In genomic region chr1:8880068-8880676, GRCh38 we compare ENCODE assay signal across 8 cellular contexts. TPM values are rescaled to one million over a fixed set of nuclear protein-coding genes. Genes with fewer than 3 reads are reported as not detected.
DNase-seq lines count a peak whose midpoint lies in the region; ATAC-seq lines count a peak whose summit lies in the region.

No MANE protein-coding gene starts in this region.

- DNase-seq in activated T-cell treated with anti-CD3 and anti-CD28 coated beads, Interleukin-2, amount 50 U/mL, for 4 hours: no peak
- DNase-seq in activated T-cell treated with anti-CD3 and anti-CD28 coated beads, Interleukin-2, amount 50 U/mL, for 1 hour: no peak
- peak; percentile 82 to 91 for DNase-seq in NOMO-1 (lab: John Stamatoyannopoulos, UW; ENCODE audit: unreplicated experiment in 2 of 2)
- DNase-seq in activated naive CD8-positive, alpha-beta T cell treated with anti-CD3 and anti-CD28 coated beads, Interleukin-2, amount 50 U/mL, for 24 hours: no peak
- DNase-seq in right cardiac atrium: peak; percentile 64 to 85 (median 67)
- DNase-seq in sciatic nerve (ENCODE audit: low spot score): no peak

- H3K27ac Mint-ChIP-seq in activated naive CD8-positive, alpha-beta T cell treated with anti-CD3 and anti-CD28 coated beads, Interleukin-2, amount 50 U/mL, for 24 hours: peak overlapping the region; percentile 98

- WGBS in right cardiac atrium: 47% methylated on average over 8 of the region's 8 CpGs

- H3K4me1 ChIP-seq in right cardiac atrium (ENCODE audit: control insufficient read depth, insufficient read depth, low read length): no peaks in the 10 kb centered on the region

- no peak overlapping the region for H3K27ac ChIP-seq in right cardiac atrium (ENCODE audit: low read length)

- no peaks in the 10 kb centered on the region for H3K27me3 Mint-ChIP-seq in activated T-cell treated with anti-CD3 and anti-CD28 coated beads, Interleukin-2, amount 50 U/mL, for 4 hours (ENCODE audit: low read depth)
- H3K27me3 Mint-ChIP-seq in activated naive CD8-positive, alpha-beta T cell treated with anti-CD3 and anti-CD28 coated beads, Interleukin-2, amount 50 U/mL, for 24 hours: peaks cover 1% of the 10 kb centered on the region

- no peak for ATAC-seq in activated T-cell treated with anti-CD3 and anti-CD28 coated beads, Interleukin-2, amount 50 U/mL, for 4 hours
- no peak for ATAC-seq in activated naive CD8-positive, alpha-beta T cell treated with anti-CD3 and anti-CD28 coated beads, Interleukin-2, amount 50 U/mL, for 24 hours
- ATAC-seq in right cardiac atrium: peak; percentile 34 to 58
- ATAC-seq in sciatic nerve: peak; percentile 77
- ATAC-seq in GM18519 (IDR thresholded peaks at IDR 0.05; ENCODE audit: low FRiP score, unreplicated experiment): no peak
- no peak for ATAC-seq in HG03521 (IDR thresholded peaks at IDR 0.05; ENCODE audit: unreplicated experiment)

- H3K36me3 Mint-ChIP-seq in activated T-cell treated with anti-CD3 and anti-CD28 coated beads, Interleukin-2, amount 50 U/mL, for 4 hours (ENCODE audit: insufficient read depth): peaks cover 19% of the 10 kb centered on the region
- H3K36me3 Mint-ChIP-seq in activated naive CD8-positive, alpha-beta T cell treated with anti-CD3 and anti-CD28 coated beads, Interleukin-2, amount 50 U/mL, for 24 hours (ENCODE audit: low read depth): peaks cover 36% of the 10 kb centered on the region

- H3K4me1 Mint-ChIP-seq in activated T-cell treated with anti-CD3 and anti-CD28 coated beads, Interleukin-2, amount 50 U/mL, for 4 hours (ENCODE audit: low read depth): peaks cover 26% of the 10 kb centered on the region
- peaks cover 36% of the 10 kb centered on the region for H3K4me1 Mint-ChIP-seq in activated naive CD8-positive, alpha-beta T cell treated with anti-CD3 and anti-CD28 coated beads, Interleukin-2, amount 50 U/mL, for 24 hours

- H3K4me3 Mint-ChIP-seq in activated T-cell treated with anti-CD3 and anti-CD28 coated beads, Interleukin-2, amount 50 U/mL, for 4 hours: peak overlapping the region; percentile 85
- peak overlapping the region; percentile 87 for H3K4me3 Mint-ChIP-seq in activated naive CD8-positive, alpha-beta T cell treated with anti-CD3 and anti-CD28 coated beads, Interleukin-2, amount 50 U/mL, for 24 hours

- intact Hi-C loops in right cardiac atrium (cut with DNase I) (no loop called here), sciatic nerve (cut with DNase I) (no loop called here)

- no peaks in the 10 kb centered on the region for H3K9me3 Mint-ChIP-seq in activated T-cell treated with anti-CD3 and anti-CD28 coated beads, Interleukin-2, amount 50 U/mL, for 4 hours
- no peaks in the 10 kb centered on the region for H3K9me3 Mint-ChIP-seq in activated naive CD8-positive, alpha-beta T cell treated with anti-CD3 and anti-CD28 coated beads, Interleukin-2, amount 50 U/mL, for 24 hours

- no peaks in the 10 kb centered on the region for H3K9me3 ChIP-seq in right cardiac atrium (ENCODE audit: control insufficient read depth, low read length)

- H3K4me3 ChIP-seq in right cardiac atrium (ENCODE audit: low read length): no peak overlapping the region

- no peaks in the 10 kb centered on the region for H3K27me3 ChIP-seq in right cardiac atrium (ENCODE audit: control insufficient read depth, insufficient read depth)

RNA-seq across cellular contexts. Expression of gene ENO1, which starts 1.7 kb away (rescaled TPM):
- 1,000 to 10,000 TPM; 3,836 to 4,068 (median 3,869) TPM for total RNA-seq in activated T-cell treated with anti-CD3 and anti-CD28 coated beads, Interleukin-2, amount 50 U/mL, for 4 hours
- total RNA-seq in right cardiac atrium (100 to 1,000 TPM; 146 to 335 (median 212) TPM), sciatic nerve (371 TPM)
- polyA plus RNA-seq in right cardiac atrium: 138 TPM

Comparison
In these comparisons a context has a peak if more than half of its experiments do, and no peak if none do; other contexts are left out.
1. ATAC-seq: peak in right cardiac atrium (2 of 2) and sciatic nerve (single experiment); none in activated T-cell treated with anti-CD3 and anti-CD28 coated beads, Interleukin-2, amount 50 U/mL, for 4 hours (0 of 2), activated naive CD8-positive, alpha-beta T cell treated with anti-CD3 and anti-CD28 coated beads, Interleukin-2, amount 50 U/mL, for 24 hours (single experiment), GM18519 (single experiment) and HG03521 (single experiment).
2. DNase-seq: peak in NOMO-1 (2 of 2) and right cardiac atrium (3 of 3); none in activated T-cell treated with anti-CD3 and anti-CD28 coated beads, Interleukin-2, amount 50 U/mL, for 4 hours (single experiment), activated T-cell treated with anti-CD3 and anti-CD28 coated beads, Interleukin-2, amount 50 U/mL, for 1 hour (single experiment), activated naive CD8-positive, alpha-beta T cell treated with anti-CD3 and anti-CD28 coated beads, Interleukin-2, amount 50 U/mL, for 24 hours (single experiment) and sciatic nerve (single experiment).
3. RNA of gene ENO1, which starts 1.7 kb away (total RNA-seq): 3,836 to 4,068 TPM in activated T-cell treated with anti-CD3 and anti-CD28 coated beads, Interleukin-2, amount 50 U/mL, for 4 hours; 371 TPM in sciatic nerve (single experiment) and 146 to 335 TPM in right cardiac atrium; every median in the first group is over 10 times any median in the second.